Comparison of ENCODE assay signal across 12 cellular contexts in genomic region chr1:211375949-211376348, GRCh38.
"Had no signal": no experiment of that assay in that cellular context is flagged by ENCODE, and none has a peak within 500 bp of the region (broad histone marks: within the 10 kb centered on the region; RNA-seq: fewer than 3 reads in every experiment).

No MANE protein-coding gene starts in this region.

- H3K27ac ChIP-seq: cardiac muscle cell, transverse colon had no signal

- H3K27me3 Mint-ChIP-seq: activated CD4-positive, alpha-beta T cell treated with anti-CD3 and anti-CD28 coated beads, Interleukin-2, amount 10 ng/mL, durations not matched to agents 7 days and 5 days had no signal

- H3K9me3 Mint-ChIP-seq: activated CD4-positive, alpha-beta T cell treated with anti-CD3 and anti-CD28 coated beads, Interleukin-2, amount 10 ng/mL, durations not matched to agents 7 days and 5 days; nephron had no signal

- ATAC-seq: gastroesophageal sphincter, left colon, mucosa of descending colon had no signal

- H3K4me3 Mint-ChIP-seq: activated CD4-positive, alpha-beta T cell treated with anti-CD3 and anti-CD28 coated beads, Interleukin-2, amount 10 ng/mL, durations not matched to agents 7 days and 5 days; nephron had no signal

- H3K4me3 ChIP-seq: cardiac muscle cell, gastroesophageal sphincter, mucosa of descending colon, transverse colon had no signal

- DNase-seq: activated CD4-positive, alpha-beta T cell treated with anti-CD3 and anti-CD28 coated beads, Interleukin-2, amount 10 ng/mL, durations not matched to agents 7 days and 5 days; activated T-cell treated with anti-CD3 and anti-CD28 coated beads, Interleukin-2, amount 50 U/mL, for 48 hours; left colon; mucosa of descending colon; occipital lobe; stimulated activated CD4-positive, alpha-beta T cell treated with anti-CD3 and anti-CD28 coated beads, Interleukin-2, amount 100 ng/mL, for 48 hours; stimulated activated naive CD4-positive, alpha-beta T cell; SW 1271; transverse colon had no signal

- H3K9me3 ChIP-seq: gastroesophageal sphincter, mucosa of descending colon, transverse colon had no signal

- H3K27me3 ChIP-seq: cardiac muscle cell, gastroesophageal sphincter, transverse colon had no signal

- H3K36me3 ChIP-seq: cardiac muscle cell had no signal

- H3K27ac Mint-ChIP-seq: activated CD4-positive, alpha-beta T cell treated with anti-CD3 and anti-CD28 coated beads, Interleukin-2, amount 10 ng/mL, durations not matched to agents 7 days and 5 days had no signal
